In genomic region chr14:49999216-49999761, GRCh38 we compare ENCODE assay signal across 8 cellular contexts.
A peak's percentile ranks its signal among the peaks of the same experiment; 100 is the strongest.
DNase-seq lines count a peak whose midpoint lies in the region; ATAC-seq and TF ChIP-seq lines count a peak whose summit lies in the region.

No MANE protein-coding gene starts in this region.

- peak overlapping the region; percentile 44 for H3K4me3 Mint-ChIP-seq in activated B cell treated with CpG ODN at 0.5 μM for 24 hours

- H3K27ac Mint-ChIP-seq in activated B cell treated with CpG ODN at 0.5 μM for 24 hours: peak overlapping the region; percentile 95

- TF ChIP-seq CTCF in activated B cell treated with CpG ODN at 0.5 μM for 24 hours (IDR thresholded peaks at IDR 0.05): no peak

- H3K27me3 Mint-ChIP-seq in activated B cell treated with CpG ODN at 0.5 μM for 24 hours: no peaks in the 10 kb centered on the region

- CTCF ChIA-PET in activated B cell treated with CpG ODN at 0.5 μM for 24 hours (lab: Charles Lee): interaction anchor here (0.9 to 6.7 kb wide), 8 partner anchors 22 to 146 kb away, joined by 3 to 90 read pairs (median 4); partner anchors contain the start of gene NEMF

- H3K4me1 Mint-ChIP-seq in activated B cell treated with CpG ODN at 0.5 μM for 24 hours: peaks cover 59% of the 10 kb centered on the region

- ATAC-seq in GM21576 (IDR thresholded peaks at IDR 0.05; ENCODE audit: unreplicated experiment): peak; percentile 55
- peak; percentile 51 for ATAC-seq in activated B cell treated with CpG ODN at 0.5 μM for 24 hours (ENCODE audit: low read depth)

- no peaks in the 10 kb centered on the region for H3K9me3 Mint-ChIP-seq in activated B cell treated with CpG ODN at 0.5 μM for 24 hours

- DNase-seq in Daoy (ENCODE audit: low read depth): peak; percentile 95
- peak; percentile 89 for DNase-seq in KBM-7
- DNase-seq in activated B cell treated with CpG ODN at 0.5 μM for 24 hours: peak; percentile 49
- peak; percentile 74 for DNase-seq in central memory CD4-positive, alpha-beta T cell
- DNase-seq in lung microvascular endothelial cell (ENCODE audit: low read depth in 2 of 2): peak; percentile 71 to 90
- peak; percentile 37 to 60 for DNase-seq in stimulated activated CD8-positive, alpha-beta memory T cell treated with anti-CD3 and anti-CD28 coated beads, Interleukin-4, amount 100 ng/mL, for 4 hours (ENCODE audit: low read depth in 2 of 2, low spot score in 1 of 2)
- no peak for DNase-seq in HuH-7.5 (ENCODE audit: low spot score)

- intact Hi-C loops in activated B cell treated with CpG ODN at 0.5 μM for 24 hours (cut with micrococcal nuclease): loop anchor here (1.0 kb wide), 2 partner anchors 22 to 28 kb away; no protein-coding TSS in a partner anchor

- POLR2A ChIA-PET in activated B cell treated with CpG ODN at 0.5 μM for 24 hours (lab: Charles Lee): interaction anchor here (0.6 to 7.3 kb wide), 32 partner anchors 9 to 147 kb away, joined by 3 to 301 read pairs (median 5); partner anchors contain the start of genes ARF6 and NEMF

- in situ Hi-C loops in KBM-7 (cut with MboI; ENCODE audit: low pct_unique_long_range_greater_than_20kb, low sequenced_read_pairs): no loop called here

- no peaks in the 10 kb centered on the region for H3K36me3 Mint-ChIP-seq in activated B cell treated with CpG ODN at 0.5 μM for 24 hours (ENCODE audit: low read depth)
